2 cellular contexts compared by ENCODE assay signal in the genomic region with DNA sequence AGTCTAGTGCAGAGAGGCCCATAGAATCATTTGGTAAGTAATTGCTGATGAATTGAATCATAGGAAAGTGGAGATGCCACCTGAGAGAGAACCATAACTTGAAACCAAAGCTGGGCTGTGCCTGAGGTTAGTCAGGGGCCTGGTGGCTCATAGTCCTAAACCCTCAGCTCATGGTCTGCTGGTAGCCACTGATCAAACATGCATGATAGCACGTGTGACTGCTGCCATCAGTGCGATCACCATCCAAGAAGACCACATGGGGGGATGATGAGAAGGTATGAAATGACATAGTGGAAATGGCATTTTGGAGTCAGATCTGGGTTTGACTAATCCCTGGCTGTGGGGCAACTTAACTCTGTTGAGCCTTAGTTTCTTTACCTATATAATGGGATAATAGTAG.
TF ChIP-seq lines count a peak whose summit lies in the region.

No MANE protein-coding gene starts in this region.

TF ChIP-seq in SK-N-SH, 30 proteins besides CTCF, POLR2A, EP300 and RAD21 (continued from another document):
- no peak for TF ChIP-seq FOSL2 (IDR thresholded peaks at IDR 0.05; ENCODE audit: borderline replicate concordance, low read depth)
- no peak for TF ChIP-seq RXRA (IDR thresholded peaks at IDR 0.05; ENCODE audit: borderline replicate concordance, low read depth)
- TF ChIP-seq, protein P1, sequence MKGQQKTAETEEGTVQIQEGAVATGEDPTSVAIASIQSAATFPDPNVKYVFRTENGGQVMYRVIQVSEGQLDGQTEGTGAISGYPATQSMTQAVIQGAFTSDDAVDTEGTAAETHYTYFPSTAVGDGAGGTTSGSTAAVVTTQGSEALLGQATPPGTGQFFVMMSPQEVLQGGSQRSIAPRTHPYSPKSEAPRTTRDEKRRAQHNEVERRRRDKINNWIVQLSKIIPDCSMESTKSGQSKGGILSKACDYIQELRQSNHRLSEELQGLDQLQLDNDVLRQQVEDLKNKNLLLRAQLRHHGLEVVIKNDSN (IDR thresholded peaks at IDR 0.05; ENCODE audit: borderline replicate concordance, low read depth): no peak
- no peak for TF ChIP-seq TEAD4 (IDR thresholded peaks at IDR 0.05; ENCODE audit: borderline replicate concordance, insufficient read depth)
- TF ChIP-seq GABPA (IDR thresholded peaks at IDR 0.05; ENCODE audit: low read depth): no peak
- TF ChIP-seq, protein P2, sequence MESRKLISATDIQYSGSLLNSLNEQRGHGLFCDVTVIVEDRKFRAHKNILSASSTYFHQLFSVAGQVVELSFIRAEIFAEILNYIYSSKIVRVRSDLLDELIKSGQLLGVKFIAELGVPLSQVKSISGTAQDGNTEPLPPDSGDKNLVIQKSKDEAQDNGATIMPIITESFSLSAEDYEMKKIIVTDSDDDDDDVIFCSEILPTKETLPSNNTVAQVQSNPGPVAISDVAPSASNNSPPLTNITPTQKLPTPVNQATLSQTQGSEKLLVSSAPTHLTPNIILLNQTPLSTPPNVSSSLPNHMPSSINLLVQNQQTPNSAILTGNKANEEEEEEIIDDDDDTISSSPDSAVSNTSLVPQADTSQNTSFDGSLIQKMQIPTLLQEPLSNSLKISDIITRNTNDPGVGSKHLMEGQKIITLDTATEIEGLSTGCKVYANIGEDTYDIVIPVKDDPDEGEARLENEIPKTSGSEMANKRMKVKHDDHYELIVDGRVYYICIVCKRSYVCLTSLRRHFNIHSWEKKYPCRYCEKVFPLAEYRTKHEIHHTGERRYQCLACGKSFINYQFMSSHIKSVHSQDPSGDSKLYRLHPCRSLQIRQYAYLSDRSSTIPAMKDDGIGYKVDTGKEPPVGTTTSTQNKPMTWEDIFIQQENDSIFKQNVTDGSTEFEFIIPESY (IDR thresholded peaks at IDR 0.05; ENCODE audit: borderline replicate concordance, low read depth): no peak
- no peak for TF ChIP-seq FOXJ3 (CRISPR knock-in tag; IDR thresholded peaks at IDR 0.05)

TF ChIP-seq in SK-N-SH treated with all-trans-retinoic acid at 6 μM for 48 hours, 23 proteins besides CTCF, POLR2A, EP300 and RAD21 (continued from another document):
- TF ChIP-seq, protein P3, sequence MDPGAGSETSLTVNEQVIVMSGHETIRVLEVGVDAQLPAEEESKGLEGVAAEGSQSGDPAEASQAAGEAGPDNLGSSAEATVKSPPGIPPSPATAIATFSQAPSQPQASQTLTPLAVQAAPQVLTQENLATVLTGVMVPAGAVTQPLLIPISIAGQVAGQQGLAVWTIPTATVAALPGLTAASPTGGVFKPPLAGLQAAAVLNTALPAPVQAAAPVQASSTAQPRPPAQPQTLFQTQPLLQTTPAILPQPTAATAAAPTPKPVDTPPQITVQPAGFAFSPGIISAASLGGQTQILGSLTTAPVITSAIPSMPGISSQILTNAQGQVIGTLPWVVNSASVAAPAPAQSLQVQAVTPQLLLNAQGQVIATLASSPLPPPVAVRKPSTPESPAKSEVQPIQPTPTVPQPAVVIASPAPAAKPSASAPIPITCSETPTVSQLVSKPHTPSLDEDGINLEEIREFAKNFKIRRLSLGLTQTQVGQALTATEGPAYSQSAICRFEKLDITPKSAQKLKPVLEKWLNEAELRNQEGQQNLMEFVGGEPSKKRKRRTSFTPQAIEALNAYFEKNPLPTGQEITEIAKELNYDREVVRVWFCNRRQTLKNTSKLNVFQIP (CRISPR knock-in tag; IDR thresholded peaks at IDR 0.05; ENCODE audit: borderline replicate concordance, low read depth): no peak
- TF ChIP-seq, protein P4, sequence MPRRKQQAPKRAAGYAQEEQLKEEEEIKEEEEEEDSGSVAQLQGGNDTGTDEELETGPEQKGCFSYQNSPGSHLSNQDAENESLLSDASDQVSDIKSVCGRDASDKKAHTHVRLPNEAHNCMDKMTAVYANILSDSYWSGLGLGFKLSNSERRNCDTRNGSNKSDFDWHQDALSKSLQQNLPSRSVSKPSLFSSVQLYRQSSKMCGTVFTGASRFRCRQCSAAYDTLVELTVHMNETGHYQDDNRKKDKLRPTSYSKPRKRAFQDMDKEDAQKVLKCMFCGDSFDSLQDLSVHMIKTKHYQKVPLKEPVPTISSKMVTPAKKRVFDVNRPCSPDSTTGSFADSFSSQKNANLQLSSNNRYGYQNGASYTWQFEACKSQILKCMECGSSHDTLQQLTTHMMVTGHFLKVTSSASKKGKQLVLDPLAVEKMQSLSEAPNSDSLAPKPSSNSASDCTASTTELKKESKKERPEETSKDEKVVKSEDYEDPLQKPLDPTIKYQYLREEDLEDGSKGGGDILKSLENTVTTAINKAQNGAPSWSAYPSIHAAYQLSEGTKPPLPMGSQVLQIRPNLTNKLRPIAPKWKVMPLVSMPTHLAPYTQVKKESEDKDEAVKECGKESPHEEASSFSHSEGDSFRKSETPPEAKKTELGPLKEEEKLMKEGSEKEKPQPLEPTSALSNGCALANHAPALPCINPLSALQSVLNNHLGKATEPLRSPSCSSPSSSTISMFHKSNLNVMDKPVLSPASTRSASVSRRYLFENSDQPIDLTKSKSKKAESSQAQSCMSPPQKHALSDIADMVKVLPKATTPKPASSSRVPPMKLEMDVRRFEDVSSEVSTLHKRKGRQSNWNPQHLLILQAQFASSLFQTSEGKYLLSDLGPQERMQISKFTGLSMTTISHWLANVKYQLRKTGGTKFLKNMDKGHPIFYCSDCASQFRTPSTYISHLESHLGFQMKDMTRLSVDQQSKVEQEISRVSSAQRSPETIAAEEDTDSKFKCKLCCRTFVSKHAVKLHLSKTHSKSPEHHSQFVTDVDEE (CRISPR knock-in tag; IDR thresholded peaks at IDR 0.05): no peak
- TF ChIP-seq, protein P5, sequence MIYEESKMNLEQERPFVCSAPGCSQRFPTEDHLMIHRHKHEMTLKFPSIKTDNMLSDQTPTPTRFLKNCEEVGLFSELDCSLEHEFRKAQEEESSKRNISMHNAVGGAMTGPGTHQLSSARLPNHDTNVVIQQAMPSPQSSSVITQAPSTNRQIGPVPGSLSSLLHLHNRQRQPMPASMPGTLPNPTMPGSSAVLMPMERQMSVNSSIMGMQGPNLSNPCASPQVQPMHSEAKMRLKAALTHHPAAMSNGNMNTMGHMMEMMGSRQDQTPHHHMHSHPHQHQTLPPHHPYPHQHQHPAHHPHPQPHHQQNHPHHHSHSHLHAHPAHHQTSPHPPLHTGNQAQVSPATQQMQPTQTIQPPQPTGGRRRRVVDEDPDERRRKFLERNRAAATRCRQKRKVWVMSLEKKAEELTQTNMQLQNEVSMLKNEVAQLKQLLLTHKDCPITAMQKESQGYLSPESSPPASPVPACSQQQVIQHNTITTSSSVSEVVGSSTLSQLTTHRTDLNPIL (CRISPR knock-in tag; IDR thresholded peaks at IDR 0.05; ENCODE audit: low read depth): no peak
- TF ChIP-seq ZNF70 (CRISPR knock-in tag; IDR thresholded peaks at IDR 0.05): no peak
